Comparison of ENCODE assay signal across 1 cellular context in genomic region chr2:151357359-151357758, GRCh38.
TF ChIP-seq lines count a peak whose summit lies in the region.

TNFAIP6 (plus strand) TSS chr2:151357592; CDS start chr2:151357667, 75 bp downstream.

TF ChIP-seq in GM23338, 12 proteins besides CTCF, POLR2A, EP300 and RAD21 (continued from another document):
- TF ChIP-seq REST (IDR thresholded peaks at IDR 0.05; ENCODE audit: unreplicated experiment) (no peak), ZNF331 (CRISPR knock-in tag; IDR thresholded peaks at IDR 0.05; ENCODE audit: low read depth) (no peak), JUNB (IDR thresholded peaks at IDR 0.05; ENCODE audit: unreplicated experiment) (no peak), ZNF114 (CRISPR knock-in tag; IDR thresholded peaks at IDR 0.05) (no peak), EZH2phosphoT487 (IDR thresholded peaks at IDR 0.05; ENCODE audit: unreplicated experiment) (no peak), ETS1 (IDR thresholded peaks at IDR 0.05) (no peak)
